ENCODE assay signal across 8 cellular contexts in the genomic region with DNA sequence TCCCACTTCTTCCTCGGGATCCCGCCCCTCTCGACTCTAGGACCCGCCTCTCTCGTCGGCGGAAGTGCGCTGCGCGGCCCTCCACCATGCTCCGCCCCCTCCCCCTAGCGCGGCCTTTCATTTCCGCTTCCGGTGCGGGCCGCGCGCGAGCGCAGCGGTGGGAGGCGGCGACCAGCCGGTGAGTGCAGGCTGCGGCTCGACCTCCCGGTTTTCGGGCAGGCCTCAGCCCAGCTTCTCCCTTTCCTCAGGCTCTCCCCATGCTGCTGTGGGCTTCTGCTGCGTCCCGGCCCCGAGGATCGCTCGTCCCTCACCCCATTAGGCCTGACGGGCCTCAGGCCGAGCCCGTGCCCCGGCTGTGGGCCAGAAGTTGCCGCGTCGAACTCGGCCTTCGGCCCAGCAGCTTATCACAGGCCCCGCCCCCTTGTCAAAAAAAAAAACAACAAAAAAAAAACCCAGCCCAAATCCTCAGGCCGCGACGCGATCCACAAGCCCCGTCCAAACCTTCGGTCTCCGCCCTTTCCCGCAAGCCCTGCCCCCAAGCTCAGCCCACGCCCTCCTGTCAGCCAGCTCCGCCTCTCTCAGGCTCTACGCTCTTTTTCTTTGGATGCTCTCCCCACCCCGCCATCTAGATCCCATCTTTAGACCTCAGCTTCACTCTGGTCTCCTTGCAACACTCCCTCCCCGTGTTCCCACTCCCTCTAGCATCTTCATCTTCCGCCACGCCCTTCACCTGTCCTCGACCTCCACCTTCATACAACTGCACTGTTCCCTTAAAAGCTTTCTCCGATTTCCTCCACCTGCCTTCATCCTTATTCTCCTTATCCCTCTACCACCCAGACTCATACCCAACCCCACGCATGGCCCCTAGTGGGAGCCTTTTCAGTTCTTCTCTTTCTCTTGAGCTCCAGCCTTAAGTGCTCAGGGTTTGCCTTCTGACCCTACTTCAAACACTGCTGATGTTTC. TPM values are rescaled to one million over a fixed set of nuclear protein-coding genes. Genes with fewer than 3 reads are reported as not detected.
DNase-seq lines count a peak whose midpoint lies in the region; ATAC-seq, FAIRE-seq and TF ChIP-seq lines count a peak whose summit lies in the region.

A gene with protein sequence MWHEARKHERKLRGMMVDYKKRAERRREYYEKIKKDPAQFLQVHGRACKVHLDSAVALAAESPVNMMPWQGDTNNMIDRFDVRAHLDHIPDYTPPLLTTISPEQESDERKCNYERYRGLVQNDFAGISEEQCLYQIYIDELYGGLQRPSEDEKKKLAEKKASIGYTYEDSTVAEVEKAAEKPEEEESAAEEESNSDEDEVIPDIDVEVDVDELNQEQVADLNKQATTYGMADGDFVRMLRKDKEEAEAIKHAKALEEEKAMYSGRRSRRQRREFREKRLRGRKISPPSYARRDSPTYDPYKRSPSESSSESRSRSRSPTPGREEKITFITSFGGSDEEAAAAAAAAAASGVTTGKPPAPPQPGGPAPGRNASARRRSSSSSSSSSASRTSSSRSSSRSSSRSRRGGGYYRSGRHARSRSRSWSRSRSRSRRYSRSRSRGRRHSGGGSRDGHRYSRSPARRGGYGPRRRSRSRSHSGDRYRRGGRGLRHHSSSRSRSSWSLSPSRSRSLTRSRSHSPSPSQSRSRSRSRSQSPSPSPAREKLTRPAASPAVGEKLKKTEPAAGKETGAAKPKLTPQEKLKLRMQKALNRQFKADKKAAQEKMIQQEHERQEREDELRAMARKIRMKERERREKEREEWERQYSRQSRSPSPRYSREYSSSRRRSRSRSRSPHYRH (plus strand): TSS at position 115 of the 963 bp plus-strand sequence. CDS start 1,168 bp downstream, outside the sequence.

- peaks cover 94% of the 10 kb centered on the region for H3K36me3 Mint-ChIP-seq in dendritic cell treated with granulocyte-macrophage colony-stimulating factor and Interleukin-4, amounts not matched to agents 40 ng/mL and 50 ng/mL, for 4 days (ENCODE audit: low read depth)

- H3K27me3 ChIP-seq in HepG2 (ENCODE audit: control insufficient read depth in 1 of 2, insufficient read depth in 2 of 2, low read length in 2 of 2): no peaks in the 10 kb centered on the region; a peak in 1 of 5 replicates

- no peak for TF ChIP-seq CTCF in HepG2 (CRISPR knock-in tag; IDR thresholded peaks at IDR 0.05)

- WGBS in HepG2 (ENCODE audit: low lambda C conversion rate): 5% methylated on average over 28 of the region's 62 CpGs

- TF ChIP-seq RAD21 in HepG2 (CRISPR knock-in tag; IDR thresholded peaks at IDR 0.05): no peak

- peak within 1 kb of the TSS; percentile 95 for H3K27ac Mint-ChIP-seq in dendritic cell treated with granulocyte-macrophage colony-stimulating factor and Interleukin-4, amounts not matched to agents 40 ng/mL and 50 ng/mL, for 4 days

- H4K20me1 ChIP-seq in HepG2 (ENCODE audit: insufficient read depth, low read length): peaks cover 16% of the 10 kb centered on the region; the same call in 1 of the 2 replicates

- peaks cover 42% of the 10 kb centered on the region for H3K4me1 Mint-ChIP-seq in dendritic cell treated with granulocyte-macrophage colony-stimulating factor and Interleukin-4, amounts not matched to agents 40 ng/mL and 50 ng/mL, for 4 days (ENCODE audit: low read depth)

- intact Hi-C loops in dendritic cell treated with granulocyte-macrophage colony-stimulating factor and Interleukin-4, amounts not matched to agents 40 ng/mL and 50 ng/mL, for 4 days (cut with micrococcal nuclease): no loop called here
- intact Hi-C loops in HepG2 (cut with micrococcal nuclease; ENCODE audit: unreplicated experiment): no loop called here

- FAIRE-seq in HepG2 (lab: Jason Lieb, UNC): peak; percentile 71

- H3K79me2 ChIP-seq in HepG2 (ENCODE audit: insufficient read depth, low read length): peaks cover 28% of the 10 kb centered on the region

- no peaks in the 10 kb centered on the region for H3K27me3 Mint-ChIP-seq in dendritic cell treated with granulocyte-macrophage colony-stimulating factor and Interleukin-4, amounts not matched to agents 40 ng/mL and 50 ng/mL, for 4 days

- H3K27ac ChIP-seq in HepG2 (ENCODE audit: extremely low read length, insufficient read depth, low read length): peak within 1 kb of the TSS; percentile 91

- H3K4me3 Mint-ChIP-seq in dendritic cell treated with granulocyte-macrophage colony-stimulating factor and Interleukin-4, amounts not matched to agents 40 ng/mL and 50 ng/mL, for 4 days: peak within 1 kb of the TSS; percentile 81

- H3K9ac ChIP-seq in HepG2 (ENCODE audit: insufficient read depth, low read depth, low read length): peak within 1 kb of the TSS; percentile 95

- TF ChIP-seq POLR2A in GM19193 (IDR thresholded peaks at IDR 0.05; ENCODE audit: extremely low read depth, insufficient read depth, insufficient read length) (peak; percentile 95), HepG2 (IDR thresholded peaks at IDR 0.05; ENCODE audit: insufficient read depth in 1 of 2, low read depth in 2 of 2, low read length in 2 of 2) (peak; percentile 78 to 91)

- H3K9me3 Mint-ChIP-seq in dendritic cell treated with granulocyte-macrophage colony-stimulating factor and Interleukin-4, amounts not matched to agents 40 ng/mL and 50 ng/mL, for 4 days: no peaks in the 10 kb centered on the region

- CTCF ChIA-PET in HepG2 (lab: Yijun Ruan, JAX; ENCODE audit: low intra/inter-chr PET ratio, low total read pairs): no interaction called here

- H3K4me2 ChIP-seq in HepG2 (ENCODE audit: low read depth, low read length): peak within 1 kb of the TSS; percentile 91

- peak within 1 kb of the TSS; percentile 94 to 100 (median 95) for H3K4me3 ChIP-seq in HepG2 (replicated peaks in 1 of 3; ENCODE audit: insufficient read depth in 1 of 3, low read depth in 2 of 3, low read length in 3 of 3)

- peaks cover 4 to 32% of the 10 kb centered on the region in 2 experiments for H3K36me3 ChIP-seq in HepG2 (replicated peaks in 1 of 2; ENCODE audit: control insufficient read depth in 1 of 2, insufficient read depth in 2 of 2, low read length in 2 of 2)

- no TSS peak for BruUV-seq in HepG2 (replicated peaks; lab: Mats Ljungman, UMichigan)

- in situ Hi-C loops in HepG2 (cut with HindIII; ENCODE audit: extremely low pct_ligation_motif_present, low pct_unique_long_range_greater_than_20kb): no loop called here

- H2AFZ ChIP-seq in HepG2 (ENCODE audit: low read length): no peak within 1 kb of the TSS

- DNase-seq in AML-193 (lab: John Stamatoyannopoulos, UW) (peak; percentile 79), NCI-H524 (lab: John Stamatoyannopoulos, UW) (peak; percentile 64 to 77), HepG2 (ENCODE audit: low spot score) (peak; percentile 71)
- DNase-seq in activated CD4-positive, alpha-beta T cell treated with anti-CD3 and anti-CD28 coated beads, Interleukin-2, amount 50 U/mL, for 1 hour: peak; percentile 85
- DNase-seq in stimulated activated CD4-positive, alpha-beta T cell treated with anti-CD3 and anti-CD28 coated beads, Interleukin-2, amount 100 ng/mL, for 48 hours: peak; percentile 87 to 90

- TF ChIP-seq EP300 in HepG2 (IDR thresholded peaks at IDR 0.05; ENCODE audit: low read depth in 2 of 2, low read length in 2 of 2) (no peak), HepG2 (CRISPR knock-in tag; IDR thresholded peaks at IDR 0.05; ENCODE audit: borderline replicate concordance) (no peak)

- no peaks in the 10 kb centered on the region for H3K9me3 ChIP-seq in HepG2 (ENCODE audit: low read length)

- peak; percentile 72 for ATAC-seq in HG03442 (IDR thresholded peaks at IDR 0.05; ENCODE audit: unreplicated experiment)
- peak; percentile 97 for ATAC-seq in HepG2

- peaks cover 48% of the 10 kb centered on the region for H3K4me1 ChIP-seq in HepG2 (ENCODE audit: insufficient read depth, low read length)

- POLR2A ChIA-PET in HepG2 (lab: Yijun Ruan, JAX): interaction anchor here (0.7 to 2.2 kb wide), 21 partner anchors 8 to 149 kb away, joined by 3 to 14 read pairs (median 6); a partner anchor contains a TSS

RNA-seq across cellular contexts. Expression of the gene that starts here (rescaled TPM):
- total RNA-seq in HepG2 (2016; rRNA removed; fragmentation: Illumina TruSeq; extraction: Trizol): 7.4 and 32.0 TPM in 2 replicates
- 7.3 and 8.3 TPM in 2 replicates for total RNA-seq in HepG2 (2016; cell fraction: cytosol; rRNA removed; fragmentation: Illumina TruSeq; extraction: Trizol; ENCODE audit: low read depth)
- 6.5 and 35.8 TPM in 2 replicates for total RNA-seq in HepG2 (2016; cell fraction: insoluble cytoplasmic fraction; rRNA removed; fragmentation: Illumina TruSeq; extraction: Trizol)
- total RNA-seq in HepG2 (2016; cell fraction: membrane; rRNA removed; fragmentation: Illumina TruSeq; extraction: Trizol): 6.0 and 7.3 TPM in 2 replicates
- 36.9 and 51.6 TPM in 2 replicates for total RNA-seq in HepG2 (2016; cell fraction: nucleus; rRNA removed; fragmentation: Illumina TruSeq; extraction: Trizol)
- polyA plus RNA-seq in HepG2 (2011; rRNA removed): 51.1 and 51.4 TPM in 2 replicates
- 13.6 and 14.3 TPM in 2 replicates for polyA plus RNA-seq in HepG2 (2011; cell fraction: cytosol; rRNA removed)
- polyA plus RNA-seq in HepG2 (2011; cell fraction: nucleus; rRNA removed): 292 and 390 TPM in 2 replicates
- 58.9 and 85.4 TPM in 2 replicates for polyA plus RNA-seq in HepG2 (2012)
- 7.0 and 7.7 TPM in 2 replicates for polyA plus RNA-seq in HepG2 (2016; cell fraction: cytosol; fragmentation: Illumina TruSeq; extraction: Trizol; ENCODE audit: low read depth)
- polyA plus RNA-seq in HepG2 (2016; cell fraction: insoluble cytoplasmic fraction; fragmentation: Illumina TruSeq; extraction: Trizol; ENCODE audit: low read depth): 18.3 and 19.4 TPM in 2 replicates
- 9.9 and 14.8 TPM in 2 replicates for polyA plus RNA-seq in HepG2 (2016; cell fraction: membrane; fragmentation: Illumina TruSeq; extraction: Trizol; ENCODE audit: low read depth)
- 320 and 335 TPM in 2 replicates for polyA plus RNA-seq in HepG2 (2016; cell fraction: nucleus; fragmentation: Illumina TruSeq; extraction: Trizol; ENCODE audit: insufficient read depth, low read depth)
- 16.6 and 30.8 TPM in 2 replicates for polyA minus RNA-seq in HepG2 (2011; rRNA and poly(A)+ RNA removed; ENCODE audit: low replicate concordance)
- polyA minus RNA-seq in HepG2 (2011; cell fraction: cytosol; rRNA and poly(A)+ RNA removed): 4.3 and 4.6 TPM in 2 replicates
- 49.0 and 61.0 TPM in 2 replicates for polyA minus RNA-seq in HepG2 (2011; cell fraction: nucleus; rRNA and poly(A)+ RNA removed)

Comparison
In these comparisons a context has a peak if more than half of its experiments do, and no peak if none do; other contexts are left out.
1. Peak in every context shown above with its lines: DNase-seq, ATAC-seq, H3K4me3 ChIP-seq and H3K27ac ChIP-seq.